Comparison of ENCODE assay signal across 12 cellular contexts in the genomic region with DNA sequence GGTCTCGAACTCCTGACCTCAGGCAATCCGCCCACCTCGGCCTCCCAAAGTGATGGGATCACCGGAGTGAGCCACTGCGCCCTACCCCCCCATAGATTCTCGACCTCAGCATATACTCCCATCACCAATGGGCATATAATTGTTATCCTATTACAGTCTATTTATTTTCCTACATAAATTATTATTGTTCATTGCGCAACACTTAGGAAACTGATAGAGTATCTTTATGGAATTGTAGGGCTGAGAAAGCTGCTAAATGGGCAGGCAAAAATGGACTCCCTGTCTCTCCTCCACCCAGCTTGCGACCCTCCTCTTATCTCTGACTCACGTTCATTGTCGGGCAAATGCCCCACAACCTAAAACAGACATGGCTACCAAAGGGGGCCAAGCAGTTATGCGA. TPM values are rescaled to one million over a fixed set of nuclear protein-coding genes. Genes with fewer than 3 reads are reported as not detected.
A peak's percentile ranks its signal among the peaks of the same experiment; 100 is the strongest.
DNase-seq lines count a peak whose midpoint lies in the region; ATAC-seq and TF ChIP-seq lines count a peak whose summit lies in the region.
"Had no signal": no experiment of that assay in that cellular context is flagged by ENCODE, and none has a peak within 500 bp of the region (broad histone marks: within the 10 kb centered on the region; RNA-seq: fewer than 3 reads in every experiment).

No MANE protein-coding gene starts in this region.

- no peak overlapping the region for H3K27ac Mint-ChIP-seq in activated CD8-positive, alpha-beta T cell treated with anti-CD3 and anti-CD28 coated beads for 36 hours
- H3K27ac Mint-ChIP-seq in activated CD8-positive, alpha-beta T cell treated with anti-CD3 and anti-CD28 coated beads, Interleukin-2, amount 10 ng/mL, durations not matched to agents 7 days and 5 days: no peak overlapping the region
- H3K27ac Mint-ChIP-seq in chondrocyte (ENCODE audit: unreplicated experiment): no peak overlapping the region
- H3K27ac Mint-ChIP-seq in neural progenitor cell: no peak overlapping the region
- H3K27ac Mint-ChIP-seq: HFFc6 had no signal

- no peak for TF ChIP-seq CTCF in activated CD8-positive, alpha-beta T cell treated with anti-CD3 and anti-CD28 coated beads for 36 hours (IDR thresholded peaks at IDR 0.05)
- TF ChIP-seq CTCF in chondrocyte (IDR thresholded peaks at IDR 0.05) (no peak), neural progenitor cell (IDR thresholded peaks at IDR 0.05) (no peak)

- H3K4me3 Mint-ChIP-seq in activated CD8-positive, alpha-beta T cell treated with anti-CD3 and anti-CD28 coated beads for 36 hours: peak overlapping the region; percentile 29
- no peak overlapping the region for H3K4me3 Mint-ChIP-seq in activated CD8-positive, alpha-beta T cell treated with anti-CD3 and anti-CD28 coated beads, Interleukin-2, amount 10 ng/mL, durations not matched to agents 7 days and 5 days
- H3K4me3 Mint-ChIP-seq in chondrocyte (ENCODE audit: unreplicated experiment) (peak overlapping the region; percentile 82), neural progenitor cell (peak overlapping the region; percentile 78)

- in situ Hi-C loops in ACHN (cut with HindIII; ENCODE audit: low pct_ligation_motif_present, low pct_unique_long_range_greater_than_20kb, low sequenced_read_pairs): no loop called here

- H3K27me3 ChIP-seq in HUES6 (ENCODE audit: control insufficient read depth, insufficient read depth, low read length): peaks cover 26% of the 10 kb centered on the region
- H3K27me3 ChIP-seq in neural progenitor cell: peaks cover 44% of the 10 kb centered on the region
- H3K27me3 ChIP-seq: colonic mucosa had no signal

- no peak for DNase-seq in activated CD8-positive, alpha-beta T cell treated with anti-CD3 and anti-CD28 coated beads for 36 hours
- no peak for DNase-seq in activated CD8-positive, alpha-beta T cell treated with anti-CD3 and anti-CD28 coated beads, Interleukin-2, amount 10 ng/mL, durations not matched to agents 7 days and 5 days
- DNase-seq in chondrocyte (ENCODE audit: low spot score): no peak
- no peak for DNase-seq in neural progenitor cell (ENCODE audit: low spot score)
- DNase-seq in stimulated activated naive CD4-positive, alpha-beta T cell (lab: John Stamatoyannopoulos, UW): no peak
- no peak for DNase-seq in ACHN
- DNase-seq: HFFc6, left lung, T-helper 9 cell had no signal

- H3K27ac ChIP-seq in HUES6 (ENCODE audit: low read depth, low read length): no peak overlapping the region
- H3K27ac ChIP-seq in neural progenitor cell: no peak overlapping the region
- H3K27ac ChIP-seq: colonic mucosa, left lung had no signal

- no peak for ATAC-seq in activated CD8-positive, alpha-beta T cell treated with anti-CD3 and anti-CD28 coated beads for 36 hours
- no peak for ATAC-seq in activated CD8-positive, alpha-beta T cell treated with anti-CD3 and anti-CD28 coated beads, Interleukin-2, amount 10 ng/mL, durations not matched to agents 7 days and 5 days
- no peak for ATAC-seq in HG03280 (IDR thresholded peaks at IDR 0.05; ENCODE audit: unreplicated experiment)

- H3K4me3 ChIP-seq in HUES6 (ENCODE audit: low read depth, low read length): peak overlapping the region; percentile 54
- H3K4me3 ChIP-seq in neural progenitor cell: no peak overlapping the region

- POLR2A ChIA-PET in activated CD8-positive, alpha-beta T cell treated with anti-CD3 and anti-CD28 coated beads for 36 hours (lab: Charles Lee): interaction anchor here (0.8 kb wide), 1 partner anchor 38 kb away, joined by 3 read pairs; no protein-coding TSS in a partner anchor
- POLR2A ChIA-PET in activated CD8-positive, alpha-beta T cell treated with anti-CD3 and anti-CD28 coated beads, Interleukin-2, amount 10 ng/mL, durations not matched to agents 7 days and 5 days (lab: Charles Lee): interaction anchor here (0.6 kb wide), 1 partner anchor 730 kb away, joined by 3 read pairs; no protein-coding TSS in a partner anchor

- no peak overlapping the region for H3K9ac ChIP-seq in HUES6 (ENCODE audit: low read length)
- H3K9ac ChIP-seq in neural progenitor cell: no peak overlapping the region

- no peaks in the 10 kb centered on the region for H3K9me3 Mint-ChIP-seq in activated CD8-positive, alpha-beta T cell treated with anti-CD3 and anti-CD28 coated beads for 36 hours
- no peaks in the 10 kb centered on the region for H3K9me3 Mint-ChIP-seq in activated CD8-positive, alpha-beta T cell treated with anti-CD3 and anti-CD28 coated beads, Interleukin-2, amount 10 ng/mL, durations not matched to agents 7 days and 5 days (ENCODE audit: insufficient read depth)
- no peaks in the 10 kb centered on the region for H3K9me3 Mint-ChIP-seq in chondrocyte (ENCODE audit: low read depth)
- H3K9me3 Mint-ChIP-seq in neural progenitor cell: peaks cover 9% of the 10 kb centered on the region
- H3K9me3 Mint-ChIP-seq: HFFc6 had no signal

- H3K9me3 ChIP-seq in HUES6 (ENCODE audit: control insufficient read depth, insufficient read depth, low read depth, low read length): no peaks in the 10 kb centered on the region
- no peaks in the 10 kb centered on the region for H3K9me3 ChIP-seq in neural progenitor cell (ENCODE audit: low read depth)
- H3K9me3 ChIP-seq: colonic mucosa, left lung had no signal

- peaks cover 6% of the 10 kb centered on the region for H3K4me1 Mint-ChIP-seq in activated CD8-positive, alpha-beta T cell treated with anti-CD3 and anti-CD28 coated beads for 36 hours (ENCODE audit: low read depth)
- peaks cover 7% of the 10 kb centered on the region for H3K4me1 Mint-ChIP-seq in activated CD8-positive, alpha-beta T cell treated with anti-CD3 and anti-CD28 coated beads, Interleukin-2, amount 10 ng/mL, durations not matched to agents 7 days and 5 days (ENCODE audit: low read depth)
- H3K4me1 Mint-ChIP-seq in chondrocyte (ENCODE audit: low read depth): peaks cover 24% of the 10 kb centered on the region
- peaks cover 2% of the 10 kb centered on the region for H3K4me1 Mint-ChIP-seq in neural progenitor cell

- no peaks in the 10 kb centered on the region for H3K79me2 ChIP-seq in neural progenitor cell (ENCODE audit: low read depth)

- no peak overlapping the region for H3K4me2 ChIP-seq in neural progenitor cell

- peaks cover 54% of the 10 kb centered on the region for H3K27me3 Mint-ChIP-seq in activated CD8-positive, alpha-beta T cell treated with anti-CD3 and anti-CD28 coated beads for 36 hours
- H3K27me3 Mint-ChIP-seq in activated CD8-positive, alpha-beta T cell treated with anti-CD3 and anti-CD28 coated beads, Interleukin-2, amount 10 ng/mL, durations not matched to agents 7 days and 5 days (ENCODE audit: low read depth): peaks cover 46% of the 10 kb centered on the region
- H3K27me3 Mint-ChIP-seq in chondrocyte (ENCODE audit: low read depth) (no peaks in the 10 kb centered on the region), neural progenitor cell (ENCODE audit: insufficient read depth, low read depth) (peaks cover 19% of the 10 kb centered on the region)

- peak overlapping the region; percentile 99 for H2AFZ ChIP-seq in neural progenitor cell (replicated peaks)

- no peaks in the 10 kb centered on the region for H4K20me1 ChIP-seq in neural progenitor cell (ENCODE audit: low read depth)

- H3F3A ChIP-seq in neural progenitor cell (ENCODE audit: low read depth): no peaks in the 10 kb centered on the region

- peaks cover 2% of the 10 kb centered on the region for H3K36me3 Mint-ChIP-seq in activated CD8-positive, alpha-beta T cell treated with anti-CD3 and anti-CD28 coated beads for 36 hours (ENCODE audit: low read depth)
- no peaks in the 10 kb centered on the region for H3K36me3 Mint-ChIP-seq in activated CD8-positive, alpha-beta T cell treated with anti-CD3 and anti-CD28 coated beads, Interleukin-2, amount 10 ng/mL, durations not matched to agents 7 days and 5 days (ENCODE audit: low read depth)
- H3K36me3 Mint-ChIP-seq in chondrocyte (ENCODE audit: low read depth) (no peaks in the 10 kb centered on the region), neural progenitor cell (peaks cover 5% of the 10 kb centered on the region)

- H3K36me3 ChIP-seq in HUES6 (ENCODE audit: control insufficient read depth, insufficient read depth, low read length) (peaks cover 16% of the 10 kb centered on the region), neural progenitor cell (no peaks in the 10 kb centered on the region)
- H3K36me3 ChIP-seq: colonic mucosa, left lung had no signal

- intact Hi-C loops in activated CD8-positive, alpha-beta T cell treated with anti-CD3 and anti-CD28 coated beads for 36 hours (cut with micrococcal nuclease): no loop called here

- CTCF ChIA-PET in activated CD8-positive, alpha-beta T cell treated with anti-CD3 and anti-CD28 coated beads for 36 hours (lab: Charles Lee): interaction anchor here (0.7 to 1.1 kb wide), 2 partner anchors 161 to 204 kb away, joined by 3 read pairs; no protein-coding TSS in a partner anchor
- CTCF ChIA-PET in activated CD8-positive, alpha-beta T cell treated with anti-CD3 and anti-CD28 coated beads, Interleukin-2, amount 10 ng/mL, durations not matched to agents 7 days and 5 days (lab: Charles Lee): interaction anchor here (1.3 kb wide), 1 partner anchor 38 kb away, joined by 4 read pairs; no protein-coding TSS in a partner anchor

- peaks cover 6% of the 10 kb centered on the region for H3K4me1 ChIP-seq in HUES6 (ENCODE audit: control insufficient read depth, insufficient read depth, low read length)
- H3K4me1 ChIP-seq in neural progenitor cell: no peaks in the 10 kb centered on the region

RNA-seq across cellular contexts. Expression of a gene that starts 1.0 kb away (rescaled TPM):
- under 1 TPM; 0.07 TPM for total RNA-seq in activated CD8-positive, alpha-beta T cell treated with anti-CD3 and anti-CD28 coated beads for 36 hours
- total RNA-seq in activated CD8-positive, alpha-beta T cell treated with anti-CD3 and anti-CD28 coated beads, Interleukin-2, amount 10 ng/mL, durations not matched to agents 7 days and 5 days: not detected
- total RNA-seq in chondrocyte: 1.4 to 1.7 TPM (median 1.5 TPM) in 3 replicates
- total RNA-seq in neural progenitor cell (ENCODE audit: low replicate concordance): 2.0 and 2.1 TPM in 2 replicates
- total RNA-seq: HFFc6 had no signal
